Comparison of ENCODE assay signal across 37 cellular contexts in genomic region chr2:151401149-151401548, GRCh38. TPM values are rescaled to one million over a fixed set of nuclear protein-coding genes. Genes with fewer than 3 reads are reported as not detected.
"Had no signal": no experiment of that assay in that cellular context is flagged by ENCODE, and none has a peak within 500 bp of the region (broad histone marks: within the 10 kb centered on the region; RNA-seq: fewer than 3 reads in every experiment).

No MANE protein-coding gene starts in this region.

- DNase-seq: Karpas-422, Kasumi-1, MG63, MM.1S, MV-4-11, NCI-H1048, NCI-H1092, NCI-H1092 treated with DMSO at 0.1 percent for 48 hours, NCI-H1105, NCI-H1105 treated with DMSO at 0.1 percent for 48 hours, NCI-H1417, NCI-H1417 treated with DMSO at 0.1 percent for 48 hours, NCI-H1436, NCI-H1436 treated with DMSO at 0.1 percent for 48 hours, NCI-H146, NCI-H1694, NCI-H1694 treated with DMSO at 0.1 percent for 48 hours, NCI-H187, NCI-H187 treated with DMSO at 0.1 percent for 48 hours, NCI-H1930, NCI-H2029, NCI-H2029 treated with DMSO at 0.1 percent for 48 hours, NCI-H2081, NCI-H2081 treated with DMSO at 0.1 percent for 48 hours, NCI-H2107, NCI-H2171, NCI-H2171 treated with DMSO at 0.1 percent for 48 hours, NCI-H2227 treated with DMSO at 0.1 percent for 48 hours, NCI-H226, NCI-H345, NCI-H446, NCI-H446 treated with DMSO at 0.1 percent for 48 hours, NCI-H510A, NCI-H510A treated with DMSO at 0.1 percent for 48 hours, NCI-H524, NCI-H524 treated with DMSO at 0.1 percent for 48 hours had no signal

- H3K9me3 ChIP-seq: MG63 had no signal

- H3K4me3 ChIP-seq: MG63 had no signal

- H3K27me3 ChIP-seq: MG63 had no signal

- H3K36me3 ChIP-seq: MG63 had no signal

RNA-seq across cellular contexts. Expression of gene TNFAIP6, which starts 43.8 kb away (rescaled TPM):
- total RNA-seq: M059J had no signal
